Comparison of ENCODE assay signal across 12 cellular contexts in the genomic region with DNA sequence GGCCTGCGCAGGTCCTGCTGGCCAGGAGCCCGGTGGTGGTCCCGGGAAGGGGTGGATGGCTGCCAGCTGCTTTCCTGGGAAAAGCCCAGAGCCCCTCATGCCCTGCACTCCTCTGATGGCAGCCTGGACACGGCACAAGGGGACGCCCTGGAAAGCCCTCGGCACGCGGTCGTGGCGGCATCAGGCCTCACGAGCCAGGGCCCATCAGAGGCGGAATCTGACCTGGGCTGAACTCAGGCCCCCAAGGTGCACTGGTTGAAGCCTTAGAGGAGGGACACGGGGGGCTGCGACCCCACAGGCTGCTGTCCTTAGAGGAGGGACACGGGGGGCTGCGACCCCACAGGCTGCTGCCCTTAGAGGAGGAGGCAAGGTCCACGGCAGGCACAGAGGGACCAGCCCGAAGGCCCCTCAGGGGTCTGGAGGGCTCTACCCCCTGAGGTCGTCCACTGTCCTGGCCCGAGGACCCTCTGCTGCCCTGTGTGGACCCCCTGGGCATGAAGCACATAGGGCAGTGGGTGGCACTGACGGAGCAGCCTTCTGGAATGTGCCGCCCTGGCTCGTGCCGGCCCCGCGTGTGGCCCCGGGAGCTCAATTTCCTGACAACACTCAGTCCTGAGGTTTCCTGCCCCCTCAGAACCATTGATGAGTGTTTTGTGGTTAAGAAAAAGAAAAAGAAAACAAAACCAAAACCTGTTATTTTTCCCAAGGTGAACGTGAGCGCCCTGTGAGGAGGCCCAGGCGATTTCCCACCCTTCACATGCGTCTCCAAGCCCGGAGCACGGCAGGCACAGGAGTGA. TPM values are rescaled to one million over a fixed set of nuclear protein-coding genes. Genes with fewer than 3 reads are reported as not detected.
A peak's percentile ranks its signal among the peaks of the same experiment; 100 is the strongest.
DNase-seq lines count a peak whose midpoint lies in the region; ATAC-seq and TF ChIP-seq lines count a peak whose summit lies in the region.
"Had no signal": no experiment of that assay in that cellular context is flagged by ENCODE, and none has a peak within 500 bp of the region (broad histone marks: within the 10 kb centered on the region; RNA-seq: fewer than 3 reads in every experiment).

No MANE protein-coding gene starts in this region.

- peak overlapping the region in 1 of 8 donors; percentile 37 for H3K4me3 ChIP-seq in spleen
- H3K4me3 ChIP-seq: skin epidermis had no signal

- DNase-seq in activated effector memory CD4-positive, alpha-beta T cell treated with anti-CD3 and anti-CD28 coated beads, Interleukin-2, amount 50 U/mL, for 16 hours: peak; percentile 82
- no peak for DNase-seq in activated effector memory CD4-positive, alpha-beta T cell treated with Interleukin-2 at 50 U/mL for 16 hours
- peak; percentile 44 for DNase-seq in activated CD8-positive, alpha-beta memory T cell treated with anti-CD3 and anti-CD28 coated beads, Interleukin-2, amount 50 U/mL, for 4 hours
- DNase-seq in glomerular visceral epithelial cell (ENCODE audit: extremely low spot score): peak; percentile 71
- peak; percentile 71 for DNase-seq in stimulated activated naive CD8-positive, alpha-beta T cell treated with anti-CD3 and anti-CD28 coated beads, Interleukin-15, Interleukin-2, amounts not matched to agents 100 U/mL and 50 U/mL, for 24 hours
- no peak for DNase-seq in spleen
- DNase-seq in NCI-H2227 treated with DMSO at 0.1 percent for 48 hours (lab: John Stamatoyannopoulos, UW): no peak
- DNase-seq: NCI-H187 treated with DMSO at 0.1 percent for 48 hours, SHP77 had no signal

- peak overlapping the region in 3 of 8 donors; percentile 42 to 71 (median 46) for H3K27ac ChIP-seq in spleen

- peak; percentile 53 for ATAC-seq in stimulated activated naive CD8-positive, alpha-beta T cell treated with anti-CD3 and anti-CD28 coated beads, Interleukin-15, Interleukin-2, amounts not matched to agents 100 U/mL and 50 U/mL, for 24 hours
- no peak for ATAC-seq in HG03159 (IDR thresholded peaks at IDR 0.05; ENCODE audit: unreplicated experiment)

- no peak for TF ChIP-seq CTCF in spleen (IDR thresholded peaks at IDR 0.05 in 8 of 11, conservative IDR thresholded peaks at IDR 0.05 in 3 of 11)

- H3K27me3 ChIP-seq in spleen (replicated peaks in 1 of 7): peaks cover 0 to 80% (median 8%) of the 10 kb centered on the region in 7 donors

- no peak for TF ChIP-seq POLR2A in spleen (IDR thresholded peaks at IDR 0.05)

- no peaks in the 10 kb centered on the region for H3K9me3 ChIP-seq in spleen

- 52 to 61% (median 57%) methylated on average over 26 to 33 of the region's 33 CpGs for WGBS in spleen, 5 donors

- H3K4me1 ChIP-seq in spleen: peaks cover 0 to 23% (median 10%) of the 10 kb centered on the region in 6 donors

- intact Hi-C loops in spleen (cut with DNase I; ENCODE audit: low total_unique reads): no loop called here

- no peaks in the 10 kb centered on the region for H3K36me3 ChIP-seq in spleen

RNA-seq across cellular contexts. Expression of a gene that starts 22.2 kb away (rescaled TPM):
- 1 to 10 TPM in 6 of 7 donors, under 1 TPM in 1; 0.60 to 2.7 (median 1.6) TPM for total RNA-seq in spleen
- 1 to 10 TPM; 2.5 to 3.7 (median 2.7) TPM for polyA plus RNA-seq in spleen
- total RNA-seq: fibroblast of villous mesenchyme had no signal

RNA-seq across cellular contexts. Expression of a gene that starts 33.0 kb away (rescaled TPM):
- total RNA-seq in spleen: 10 to 100 TPM; 22.5 to 57.6 (median 39.9) TPM
- 10 to 100 TPM; 10.4 to 22.6 (median 19.8) TPM for polyA plus RNA-seq in spleen

Comparison
In these comparisons a context has a peak if more than half of its experiments do, and no peak if none do; other contexts are left out.
1. DNase-seq: peak in activated effector memory CD4-positive, alpha-beta T cell treated with anti-CD3 and anti-CD28 coated beads, Interleukin-2, amount 50 U/mL, for 16 hours (single experiment), activated CD8-positive, alpha-beta memory T cell treated with anti-CD3 and anti-CD28 coated beads, Interleukin-2, amount 50 U/mL, for 4 hours (single experiment), glomerular visceral epithelial cell (single experiment) and stimulated activated naive CD8-positive, alpha-beta T cell treated with anti-CD3 and anti-CD28 coated beads, Interleukin-15, Interleukin-2, amounts not matched to agents 100 U/mL and 50 U/mL, for 24 hours (single experiment); none in activated effector memory CD4-positive, alpha-beta T cell treated with Interleukin-2 at 50 U/mL for 16 hours (single experiment), spleen (single experiment) and NCI-H2227 treated with DMSO at 0.1 percent for 48 hours (single experiment).